17 cellular contexts compared by ENCODE assay signal in the genomic region with DNA sequence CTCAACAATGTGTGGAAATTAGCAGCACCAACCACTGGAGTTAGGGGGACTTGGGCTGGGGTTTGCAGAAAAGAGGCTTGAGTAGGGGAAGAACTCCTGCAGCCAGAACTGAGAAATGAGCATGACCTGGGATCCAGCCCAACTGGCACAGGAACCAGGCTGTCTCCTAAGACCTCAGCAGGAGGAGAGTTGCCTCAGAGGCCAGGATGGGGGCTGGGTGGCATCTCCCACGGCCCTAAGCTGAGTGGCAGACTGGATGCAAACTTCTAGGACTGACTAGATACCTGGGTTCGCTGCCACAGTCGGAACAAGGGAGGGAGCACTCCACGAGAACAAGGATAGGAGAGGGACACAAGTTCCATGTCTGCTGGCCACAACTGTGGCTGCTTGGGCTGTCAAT.
"Had no signal": no experiment of that assay in that cellular context is flagged by ENCODE, and none has a peak within 500 bp of the region (broad histone marks: within the 10 kb centered on the region; RNA-seq: fewer than 3 reads in every experiment).

No MANE protein-coding gene starts in this region.

- DNase-seq: activated CD4-positive, alpha-beta T cell treated with anti-CD3 and anti-CD28 coated beads for 1 hour; activated CD8-positive, alpha-beta memory T cell treated with anti-CD3 and anti-CD28 coated beads for 24 hours; activated gamma-delta T cell; activated T-cell treated with anti-CD3 and anti-CD28 coated beads, Interleukin-2, amount 50 U/mL, for 72 hours; dermis blood vessel endothelial cell; effector memory CD4-positive, alpha-beta T cell; islet precursor cell; naive thymus-derived CD4-positive, alpha-beta T cell; ovary; psoas muscle; right lobe of liver; stimulated activated CD4-positive, alpha-beta T cell treated with anti-CD3 and anti-CD28 coated beads, Interleukin-4, amount 100 ng/mL, for 1 hour; stimulated activated naive CD8-positive, alpha-beta T cell treated with anti-CD3 and anti-CD28 coated beads, Interleukin-15, amount 100 ng/mL, for 72 hours; trophoblast cell had no signal

- H3K27ac ChIP-seq: neural progenitor cell, ovary, psoas muscle, right lobe of liver, suprapubic skin had no signal

- H3K27me3 ChIP-seq: neural progenitor cell, ovary, right lobe of liver, suprapubic skin had no signal

- ATAC-seq: activated T-cell treated with anti-CD3 and anti-CD28 coated beads, Interleukin-2, amount 50 U/mL, for 72 hours; naive thymus-derived CD4-positive, alpha-beta T cell; stimulated activated naive CD8-positive, alpha-beta T cell treated with anti-CD3 and anti-CD28 coated beads, Interleukin-15, amount 100 ng/mL, for 72 hours had no signal

- H3K4me3 ChIP-seq: neural progenitor cell, ovary, psoas muscle, right lobe of liver, smooth muscle cell, suprapubic skin had no signal

- H2AFZ ChIP-seq: neural progenitor cell had no signal

- H3K36me3 ChIP-seq: ovary, right lobe of liver had no signal

- H3K4me1 ChIP-seq: neural progenitor cell had no signal

- H3K9ac ChIP-seq: neural progenitor cell had no signal

- H3K4me2 ChIP-seq: neural progenitor cell, smooth muscle cell had no signal

- H3K9me3 ChIP-seq: psoas muscle, right lobe of liver had no signal
